Comparison of ENCODE assay signal across 31 cellular contexts in genomic region chr10:83078160-83078559, GRCh38.
DNase-seq lines count a peak whose midpoint lies in the region; ATAC-seq and TF ChIP-seq lines count a peak whose summit lies in the region.
"Had no signal": no experiment of that assay in that cellular context is flagged by ENCODE, and none has a peak within 500 bp of the region (broad histone marks: within the 10 kb centered on the region; RNA-seq: fewer than 3 reads in every experiment).

No MANE protein-coding gene starts in this region.

- no peak for ATAC-seq in activated T-cell treated with anti-CD3 and anti-CD28 coated beads, Interleukin-2, amount 50 U/mL, for 72 hours (replicated peaks in 1 of 2)
- ATAC-seq: activated CD8-positive, alpha-beta T cell treated with anti-CD3 and anti-CD28 coated beads for 36 hours; esophagus mucosa; heart left ventricle; left colon; natural killer cell treated with Interleukin-12 subunit alpha and Interleukin-12 subunit beta and Interleukin-15 and Interleukin-18, amount 100 ng/mL, for 72 hours; stimulated activated naive CD8-positive, alpha-beta T cell treated with anti-CD3 and anti-CD28 coated beads, Interleukin-15, amount 100 ng/mL, for 72 hours had no signal

- no peaks in the 10 kb centered on the region for H3K4me1 Mint-ChIP-seq in activated T-cell treated with anti-CD3 and anti-CD28 coated beads, Interleukin-2, amount 50 U/mL, for 72 hours (ENCODE audit: low read depth)
- H3K4me1 Mint-ChIP-seq: stimulated activated naive CD8-positive, alpha-beta T cell treated with anti-CD3 and anti-CD28 coated beads, Interleukin-15, amount 100 ng/mL, for 72 hours had no signal

- peaks cover 4 to 5% of the 10 kb centered on the region in 2 donors for H3K9me3 Mint-ChIP-seq in activated T-cell treated with anti-CD3 and anti-CD28 coated beads, Interleukin-2, amount 50 U/mL, for 72 hours

- WGBS in iPS DF 6.9 (ENCODE audit: insufficient coverage, insufficient read length): no CpG with 5 or more reads among the region's 1 CpG

- H3K9me3 ChIP-seq in iPS DF 6.9 (ENCODE audit: control insufficient read depth, insufficient read depth, low read length): no peaks in the 10 kb centered on the region
- H3K9me3 ChIP-seq: HAP-1, heart left ventricle, thoracic aorta, uterus had no signal

- H3K27me3 Mint-ChIP-seq in activated T-cell treated with anti-CD3 and anti-CD28 coated beads, Interleukin-2, amount 50 U/mL, for 72 hours (ENCODE audit: low read depth): no peaks in the 10 kb centered on the region
- H3K27me3 Mint-ChIP-seq: activated CD8-positive, alpha-beta T cell treated with anti-CD3 and anti-CD28 coated beads for 36 hours; CD4-positive, alpha-beta T cell; natural killer cell treated with Interleukin-12 subunit alpha and Interleukin-12 subunit beta and Interleukin-15 and Interleukin-18, amount 100 ng/mL, for 72 hours; stimulated activated naive CD8-positive, alpha-beta T cell treated with anti-CD3 and anti-CD28 coated beads, Interleukin-15, amount 100 ng/mL, for 72 hours had no signal

- intact Hi-C loops in dorsolateral prefrontal cortex (cut with DNase I): no loop called here

- H3K27ac Mint-ChIP-seq in activated T-cell treated with anti-CD3 and anti-CD28 coated beads, Interleukin-2, amount 50 U/mL, for 72 hours: no peak overlapping the region
- H3K27ac Mint-ChIP-seq: activated CD8-positive, alpha-beta T cell treated with anti-CD3 and anti-CD28 coated beads for 36 hours; activated T-helper 2 cell treated with anti-CD3 and anti-CD28 coated beads, Interferon-gamma antibody, Interleukin-2, Interleukin-4, amounts not matched to agents 10 μg/mL and 5 μg/mL and 100 μg/mL, durations not matched to agents 14 hours and 24 hours and 36 hours; CD4-positive, alpha-beta T cell; natural killer cell treated with Interleukin-12 subunit alpha and Interleukin-12 subunit beta and Interleukin-15 and Interleukin-18, amount 100 ng/mL, for 72 hours; stimulated activated naive CD8-positive, alpha-beta T cell treated with anti-CD3 and anti-CD28 coated beads, Interleukin-15, amount 100 ng/mL, for 72 hours had no signal

- TF ChIP-seq CTCF in astrocyte of the spinal cord (IDR thresholded peaks at IDR 0.05; ENCODE audit: low read depth, low read length): no peak
- TF ChIP-seq CTCF in dorsolateral prefrontal cortex (IDR thresholded peaks at IDR 0.05 in 54 of 56, conservative IDR thresholded peaks at IDR 0.05 in 2 of 56; ENCODE audit: low read depth in 1 of 56, partially characterized antibody in 56 of 56): no peak

- in situ Hi-C loops in astrocyte of the spinal cord (cut with HindIII; ENCODE audit: low sequenced_read_pairs): no loop called here

- H3K4me3 Mint-ChIP-seq in activated T-cell treated with anti-CD3 and anti-CD28 coated beads, Interleukin-2, amount 50 U/mL, for 72 hours: no peak overlapping the region
- H3K4me3 Mint-ChIP-seq: activated CD8-positive, alpha-beta T cell treated with anti-CD3 and anti-CD28 coated beads for 36 hours; CD4-positive, alpha-beta T cell; natural killer cell treated with Interleukin-12 subunit alpha and Interleukin-12 subunit beta and Interleukin-15 and Interleukin-18, amount 100 ng/mL, for 72 hours; stimulated activated naive CD8-positive, alpha-beta T cell treated with anti-CD3 and anti-CD28 coated beads, Interleukin-15, amount 100 ng/mL, for 72 hours had no signal

- H3K27ac ChIP-seq in iPS DF 6.9 (ENCODE audit: low read length) (no peak overlapping the region), dorsolateral prefrontal cortex (no peak overlapping the region)
- H3K27ac ChIP-seq: cardiac muscle cell, heart left ventricle, sigmoid colon, thoracic aorta, uterus had no signal

- peaks cover 2% of the 10 kb centered on the region; the same call in 1 of the 2 replicates for H3K4me1 ChIP-seq in iPS DF 6.9 (ENCODE audit: control insufficient read depth, insufficient read depth, low read length)
- H3K4me1 ChIP-seq: HAP-1, sigmoid colon, uterus had no signal

- H3K27me3 ChIP-seq in iPS DF 6.9 (ENCODE audit: control insufficient read depth, insufficient read depth, low read length): no peaks in the 10 kb centered on the region
- H3K27me3 ChIP-seq in dorsolateral prefrontal cortex: no peaks in the 10 kb centered on the region
- H3K27me3 ChIP-seq: cardiac muscle cell, heart left ventricle, sigmoid colon, uterus had no signal

- H3K4me3 ChIP-seq in astrocyte of the spinal cord (ENCODE audit: low read depth, low read length) (no peak overlapping the region), iPS DF 6.9 (ENCODE audit: low read length) (no peak overlapping the region), dorsolateral prefrontal cortex (no peak overlapping the region)
- H3K4me3 ChIP-seq: cardiac muscle cell, HAP-1, heart left ventricle, sigmoid colon, thoracic aorta, uterus had no signal

- DNase-seq in DMS53 treated with DMSO at 0.1 percent for 48 hours (lab: John Stamatoyannopoulos, UW; ENCODE audit: unreplicated experiment) (peak; percentile 37), M059J (ENCODE audit: low read depth) (peak; percentile 21), astrocyte of the spinal cord (ENCODE audit: low read depth, low spot score) (peak; percentile 1), iPS DF 6.9 (ENCODE audit: low read depth, low spot score) (peak; percentile 29), dorsolateral prefrontal cortex (no peak), Kasumi-1 (lab: John Stamatoyannopoulos, UW) (no peak), RKO (ENCODE audit: low spot score) (no peak)
- no peak for DNase-seq in activated T-cell treated with anti-CD3 and anti-CD28 coated beads, Interleukin-2, amount 50 U/mL, for 72 hours
- DNase-seq: activated CD8-positive, alpha-beta T cell treated with anti-CD3 and anti-CD28 coated beads for 36 hours; activated naive CD4-positive, alpha-beta T cell treated with anti-CD3 and anti-CD28 coated beads, Interleukin-2, amount 50 U/mL, for 16 hours; amygdala; CD4-positive, alpha-beta T cell; effector memory CD4-positive, alpha-beta T cell; heart left ventricle; IMR-90; left colon; NCI-H1048; NCI-H1694; Right ventricle myocardium superior; sigmoid colon; stimulated activated CD4-positive, alpha-beta T cell treated with anti-CD3 and anti-CD28 coated beads, Interleukin-12 subunit alpha, Interleukin-12 subunit beta, amount 100 ng/mL, for 4 hours; stimulated activated CD4-positive, alpha-beta T cell treated with anti-CD3 and anti-CD28 coated beads, Interleukin-2, amount 100 ng/mL, for 48 hours; stimulated activated naive CD8-positive, alpha-beta T cell treated with anti-CD3 and anti-CD28 coated beads, Interleukin-15, amount 100 ng/mL, for 72 hours; T-helper 2 cell; uterus had no signal

- H3K36me3 ChIP-seq in iPS DF 6.9 (ENCODE audit: control insufficient read depth, insufficient read depth, low read length): no peaks in the 10 kb centered on the region
- H3K36me3 ChIP-seq: cardiac muscle cell, HAP-1, heart left ventricle, sigmoid colon, thoracic aorta, uterus had no signal

- H3K36me3 Mint-ChIP-seq in activated T-cell treated with anti-CD3 and anti-CD28 coated beads, Interleukin-2, amount 50 U/mL, for 72 hours (ENCODE audit: insufficient read depth in 2 of 2): no peaks in the 10 kb centered on the region

Comparison
In these comparisons a context has a peak if more than half of its experiments do, and no peak if none do; other contexts are left out.
1. DNase-seq: peak in DMS53 treated with DMSO at 0.1 percent for 48 hours (single experiment), M059J (single experiment), astrocyte of the spinal cord (single experiment) and iPS DF 6.9 (single experiment); none in dorsolateral prefrontal cortex (0 of 10), Kasumi-1 (0 of 2), RKO (single experiment) and activated T-cell treated with anti-CD3 and anti-CD28 coated beads, Interleukin-2, amount 50 U/mL, for 72 hours (0 of 2).